Comparison of ENCODE assay signal across 9 cellular contexts in the genomic region with DNA sequence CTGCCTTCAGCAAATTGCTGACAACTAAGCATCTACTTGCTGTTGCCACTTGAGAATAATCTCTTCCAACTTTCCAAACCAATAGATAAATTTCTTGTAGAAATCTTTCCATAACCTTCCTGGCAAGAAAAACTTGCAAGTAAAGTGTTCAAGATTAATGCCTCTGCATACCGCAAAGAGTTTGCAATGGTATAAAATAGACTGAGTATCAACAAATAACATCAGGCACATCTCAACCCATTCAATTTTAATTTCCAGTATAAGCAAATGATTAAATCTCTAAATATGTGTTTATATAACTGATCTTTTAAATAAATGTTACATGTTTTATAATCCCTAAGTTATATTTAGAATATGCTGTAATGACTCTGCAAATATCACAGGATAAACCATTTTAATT.
"Had no signal": no experiment of that assay in that cellular context is flagged by ENCODE, and none has a peak within 500 bp of the region (broad histone marks: within the 10 kb centered on the region; RNA-seq: fewer than 3 reads in every experiment).

No MANE protein-coding gene starts in this region.

- H3K36me3 ChIP-seq: HAP-1 had no signal

- DNase-seq: GM23248, GOT3, H7, H9, HCEC 1CT, HFFc6 had no signal

- H3K4me3 ChIP-seq: GM23248, GM23338, HAP-1 had no signal

- H2AFZ ChIP-seq: GM23248, GM23338 had no signal

- H3K27ac ChIP-seq: GM23248 had no signal

- H3K4me1 ChIP-seq: HAP-1 had no signal

- H3K9ac ChIP-seq: GM23248 had no signal

- H3K9me3 ChIP-seq: HAP-1 had no signal

- H3K4me2 ChIP-seq: GM23338 had no signal

- ATAC-seq: GM23338, HCT116 had no signal
